ENCODE assay signal across 11 cellular contexts in the genomic region with DNA sequence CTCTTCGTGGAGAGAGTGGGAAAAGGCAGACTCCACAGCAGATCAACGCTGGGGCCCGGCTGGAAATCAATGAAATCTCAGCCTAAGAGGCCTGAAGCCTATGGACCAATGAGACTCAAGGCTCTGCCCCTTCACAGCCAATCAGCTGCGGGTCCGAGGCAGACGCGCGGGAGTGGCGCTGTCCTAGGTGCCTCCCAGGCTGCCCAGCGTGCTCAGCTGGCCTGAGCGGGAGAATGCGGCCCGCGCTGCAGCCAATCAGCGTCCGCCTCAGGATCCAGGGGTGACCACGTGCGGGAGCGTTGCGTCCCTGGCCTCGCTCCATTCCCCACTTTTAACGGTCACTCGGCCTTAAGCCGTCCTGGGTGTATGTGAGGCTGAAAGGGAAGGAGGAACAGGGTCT. TPM values are rescaled to one million over a fixed set of nuclear protein-coding genes. Genes with fewer than 3 reads are reported as not detected.
DNase-seq lines count a peak whose midpoint lies in the region; ATAC-seq and TF ChIP-seq lines count a peak whose summit lies in the region.
"Had no signal": no experiment of that assay in that cellular context is flagged by ENCODE, and none has a peak within 500 bp of the region (broad histone marks: within the 10 kb centered on the region; RNA-seq: fewer than 3 reads in every experiment).

A gene with protein sequence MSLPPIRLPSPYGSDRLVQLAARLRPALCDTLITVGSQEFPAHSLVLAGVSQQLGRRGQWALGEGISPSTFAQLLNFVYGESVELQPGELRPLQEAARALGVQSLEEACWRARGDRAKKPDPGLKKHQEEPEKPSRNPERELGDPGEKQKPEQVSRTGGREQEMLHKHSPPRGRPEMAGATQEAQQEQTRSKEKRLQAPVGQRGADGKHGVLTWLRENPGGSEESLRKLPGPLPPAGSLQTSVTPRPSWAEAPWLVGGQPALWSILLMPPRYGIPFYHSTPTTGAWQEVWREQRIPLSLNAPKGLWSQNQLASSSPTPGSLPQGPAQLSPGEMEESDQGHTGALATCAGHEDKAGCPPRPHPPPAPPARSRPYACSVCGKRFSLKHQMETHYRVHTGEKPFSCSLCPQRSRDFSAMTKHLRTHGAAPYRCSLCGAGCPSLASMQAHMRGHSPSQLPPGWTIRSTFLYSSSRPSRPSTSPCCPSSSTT (plus strand): TSS at position 341 of the 400 bp plus-strand sequence. CDS start 10,069 bp downstream, outside the sequence.

- H3K4me3 Mint-ChIP-seq in activated B cell treated with CpG ODN at 0.5 μM for 24 hours: no peak within 1 kb of the TSS
- H3K4me3 Mint-ChIP-seq in CD4-positive, alpha-beta memory T cell: peak within 1 kb of the TSS in 2 of 8 donors; percentile 17 to 25

- TF ChIP-seq CTCF in GM13976 (IDR thresholded peaks at IDR 0.05; ENCODE audit: borderline replicate concordance, control extremely low read depth, extremely low read depth, insufficient read depth, missing control alignments) (no peak), activated B cell treated with CpG ODN at 0.5 μM for 24 hours (IDR thresholded peaks at IDR 0.05) (no peak), foreskin fibroblast (IDR thresholded peaks at IDR 0.05; ENCODE audit: low read depth, low read length) (no peak)

- no peak within 1 kb of the TSS for H3K27ac ChIP-seq in CD4-positive, alpha-beta memory T cell (ENCODE audit: low read depth, low read length)
- H3K27ac ChIP-seq: adrenal gland had no signal

- no peaks in the 10 kb centered on the region for H3K36me3 ChIP-seq in CD4-positive, alpha-beta memory T cell (ENCODE audit: insufficient read depth, low read length)
- H3K36me3 ChIP-seq: adrenal gland had no signal

- H3K9me3 Mint-ChIP-seq in activated B cell treated with CpG ODN at 0.5 μM for 24 hours: no peaks in the 10 kb centered on the region
- H3K9me3 Mint-ChIP-seq in CD4-positive, alpha-beta memory T cell: peaks cover 0 to 1% (median 0%) of the 10 kb centered on the region in 8 donors

- no peaks in the 10 kb centered on the region for H3K27me3 Mint-ChIP-seq in activated B cell treated with CpG ODN at 0.5 μM for 24 hours
- peaks cover 2 to 5% of the 10 kb centered on the region in 2 donors for H3K27me3 Mint-ChIP-seq in CD4-positive, alpha-beta memory T cell

- H3K27me3 ChIP-seq in CD4-positive, alpha-beta memory T cell (ENCODE audit: insufficient read depth, low read length): no peaks in the 10 kb centered on the region
- H3K27me3 ChIP-seq: adrenal gland had no signal

- H3K36me3 Mint-ChIP-seq in activated B cell treated with CpG ODN at 0.5 μM for 24 hours (ENCODE audit: low read depth): peaks cover 2% of the 10 kb centered on the region
- peaks cover 0 to 3% of the 10 kb centered on the region in 2 donors for H3K36me3 Mint-ChIP-seq in CD4-positive, alpha-beta memory T cell

- no peaks in the 10 kb centered on the region for H3K9me3 ChIP-seq in CD4-positive, alpha-beta memory T cell (ENCODE audit: control insufficient read depth in 1 of 2, low read length in 2 of 2)
- H3K9me3 ChIP-seq: adrenal gland had no signal

- CTCF ChIA-PET in activated B cell treated with CpG ODN at 0.5 μM for 24 hours (lab: Charles Lee): no interaction called here
- CTCF ChIA-PET in CD4-positive, alpha-beta memory T cell (lab: Charles Lee; ENCODE audit: partially characterized antibody): interaction anchor here (1.1 to 2.1 kb wide), 3 partner anchors 10 to 12 kb away, joined by 4 to 11 read pairs (median 5); no protein-coding TSS in a partner anchor

- POLR2A ChIA-PET in activated B cell treated with CpG ODN at 0.5 μM for 24 hours (lab: Charles Lee): interaction anchor here (0.7 to 10.7 kb wide), 2 partner anchors 9 kb away, joined by 15 to 238 read pairs; no protein-coding TSS in a partner anchor
- POLR2A ChIA-PET in CD4-positive, alpha-beta memory T cell (lab: Charles Lee; ENCODE audit: partially characterized antibody): interaction anchor here (1.1 to 4.2 kb wide), 3 partner anchors 9 to 41 kb away, joined by 3 to 61 read pairs (median 26); a partner anchor contains a TSS

- DNase-seq in AG20443 (ENCODE audit: low spot score) (peak; percentile 75), GM13976 (ENCODE audit: low spot score) (peak; percentile 37), activated B cell treated with CpG ODN at 0.5 μM for 24 hours (no peak), foreskin fibroblast (peak; percentile 52 to 73), NCI-H510A treated with DMSO at 0.1 percent for 48 hours (lab: John Stamatoyannopoulos, UW) (no peak)
- no peak for DNase-seq in CD4-positive, alpha-beta memory T cell

- intact Hi-C loops in activated B cell treated with CpG ODN at 0.5 μM for 24 hours (cut with micrococcal nuclease): no loop called here
- intact Hi-C loops in CD4-positive, alpha-beta memory T cell (cut with micrococcal nuclease): no loop called here

- peaks cover 11% of the 10 kb centered on the region for H3K4me1 ChIP-seq in CD4-positive, alpha-beta memory T cell (ENCODE audit: insufficient read depth, low read length)

- H3K27ac Mint-ChIP-seq in activated B cell treated with CpG ODN at 0.5 μM for 24 hours: no peak within 1 kb of the TSS
- H3K27ac Mint-ChIP-seq in CD4-positive, alpha-beta memory T cell: peak within 1 kb of the TSS in 2 of 7 donors; percentile 29 to 52

- in situ Hi-C loops in GM13976 (cut with MboI; ENCODE audit: low sequenced_read_pairs, unreplicated experiment): loop anchor here (10.0 kb wide), 1 partner anchor 221 kb away; no protein-coding TSS in a partner anchor

- ATAC-seq in activated B cell treated with CpG ODN at 0.5 μM for 24 hours (ENCODE audit: low read depth) (no peak), GM21529 (IDR thresholded peaks at IDR 0.05; ENCODE audit: unreplicated experiment) (no peak), HG02642 (IDR thresholded peaks at IDR 0.05; ENCODE audit: poor library complexity, unreplicated experiment) (no peak)

- H3K4me3 ChIP-seq in foreskin fibroblast (ENCODE audit: low read depth in 1 of 2, low read length in 2 of 2): no peak within 1 kb of the TSS
- H3K4me3 ChIP-seq in CD4-positive, alpha-beta memory T cell (ENCODE audit: low read length in 2 of 2): no peak within 1 kb of the TSS

- peaks cover 7% of the 10 kb centered on the region for H3K4me1 Mint-ChIP-seq in activated B cell treated with CpG ODN at 0.5 μM for 24 hours
- peaks cover 3 to 9% (median 7%) of the 10 kb centered on the region in 4 donors for H3K4me1 Mint-ChIP-seq in CD4-positive, alpha-beta memory T cell

RNA-seq across cellular contexts. Expression of the gene that starts here (rescaled TPM):
- total RNA-seq in activated B cell treated with CpG ODN at 0.5 μM for 24 hours: 16.4 and 21.4 TPM in 2 replicates
- total RNA-seq in CD4-positive, alpha-beta memory T cell: under 1 TPM; 0.49 to 0.50 TPM
- under 1 TPM in 1 of 2 donors, not detected in 1; 0.45 TPM for polyA plus RNA-seq in CD4-positive, alpha-beta memory T cell
- total RNA-seq: HT-29, RPMI7951 had no signal

Comparison
In these comparisons a context has a peak if more than half of its experiments do, and no peak if none do; other contexts are left out.
1. RNA of the gene that starts here (total RNA-seq): 16.4 to 21.4 TPM in activated B cell treated with CpG ODN at 0.5 μM for 24 hours; 0.49 to 0.50 TPM in CD4-positive, alpha-beta memory T cell; every median in the first group is over 10 times any median in the second.
2. DNase-seq: peak in AG20443 (single experiment), GM13976 (single experiment) and foreskin fibroblast (2 of 2); none in activated B cell treated with CpG ODN at 0.5 μM for 24 hours (single experiment), NCI-H510A treated with DMSO at 0.1 percent for 48 hours (single experiment) and CD4-positive, alpha-beta memory T cell (0 of 5).